ENCODE assay signal across 8 cellular contexts in genomic region chr11:114258696-114259095, GRCh38. TPM values are rescaled to one million over a fixed set of nuclear protein-coding genes. Genes with fewer than 3 reads are reported as not detected.
DNase-seq lines count a peak whose midpoint lies in the region; ATAC-seq, FAIRE-seq and TF ChIP-seq lines count a peak whose summit lies in the region.

No MANE protein-coding gene starts in this region.

- H3K9me2 ChIP-seq in DOHH2 (replicated peaks; ENCODE audit: control insufficient read depth, low read length), result no peaks in the 10 kb centered on the region

- H3K27ac ChIP-seq in DOHH2 (ENCODE audit: low read depth, low read length), result no peak overlapping the region
- H3K27ac ChIP-seq in Peyer's patch, result peak overlapping the region; percentile 50 to 69 (median 58)
- peak overlapping the region; percentile 0 to 85 (median 75) for H3K27ac ChIP-seq in heart left ventricle
- H3K27ac ChIP-seq in gastrocnemius medialis, result peak overlapping the region; percentile 87 to 98 (median 95)

- ATAC-seq in heart left ventricle (peak; percentile 3 to 37 (median 10)), gastrocnemius medialis (peak; percentile 0 to 8), HG03095 (IDR thresholded peaks at IDR 0.05; ENCODE audit: unreplicated experiment) (no peak)

- 51 to 68% (median 61%) methylated on average over 7 of the region's 7 CpGs for WGBS in heart left ventricle, 4 donors

- TF ChIP-seq POLR2A in Peyer's patch (IDR thresholded peaks at IDR 0.05) (no peak), heart left ventricle (IDR thresholded peaks at IDR 0.05) (no peak), gastrocnemius medialis (IDR thresholded peaks at IDR 0.05) (no peak)

- no peaks in the 10 kb centered on the region for H3F3A ChIP-seq in DOHH2 (ENCODE audit: control insufficient read depth, insufficient read depth)

- no peaks in the 10 kb centered on the region for H3K27me3 ChIP-seq in DOHH2 (ENCODE audit: control insufficient read depth, low read length)
- no peaks in the 10 kb centered on the region for H3K27me3 ChIP-seq in Peyer's patch
- no peaks in the 10 kb centered on the region for H3K27me3 ChIP-seq in heart left ventricle
- no peaks in the 10 kb centered on the region for H3K27me3 ChIP-seq in gastrocnemius medialis

- no peak for FAIRE-seq in GM19239 (lab: Jason Lieb, UNC)

- intact Hi-C loops in heart left ventricle (cut with DNase I) (loop anchor here in 8 of 10 donors (1.0 to 10.0 kb wide), 7 partner anchors 56 to 201 kb away; partner anchors contain the start of gene ZBTB16 (in 2 of the 8)), gastrocnemius medialis (cut with DNase I; ENCODE audit: low total_unique reads) (loop anchor here (2.0 to 5.0 kb wide), 3 partner anchors 60 to 200 kb away; partner anchors contain the start of gene ZBTB16)

- peak overlapping the region; percentile 34 for H3K4me2 ChIP-seq in DOHH2 (ENCODE audit: low read length)

- no peaks in the 10 kb centered on the region for H4K20me1 ChIP-seq in DOHH2 (ENCODE audit: control insufficient read depth, insufficient read depth, low read depth, low read length)

- no peaks in the 10 kb centered on the region for H3K79me2 ChIP-seq in DOHH2 (ENCODE audit: control insufficient read depth, low read length)

- H3K9me3 ChIP-seq in DOHH2 (ENCODE audit: control insufficient read depth, insufficient read depth, low read length) (no peaks in the 10 kb centered on the region), Peyer's patch (no peaks in the 10 kb centered on the region), heart left ventricle (no peaks in the 10 kb centered on the region), gastrocnemius medialis (no peaks in the 10 kb centered on the region)

- in situ Hi-C loops in gastrocnemius medialis (cut with MboI; ENCODE audit: low sequenced_read_pairs in 4 of 4), result loop anchor here in 2 of 4 donors (10.0 to 25.0 kb wide), 2 partner anchors 74 to 371 kb away; partner anchors contain the start of gene USP28 (in 1 of the 2)

- TF ChIP-seq CTCF in DOHH2 (IDR thresholded peaks at IDR 0.05; ENCODE audit: low read depth, low read length, poor library complexity, severe bottlenecking) (no peak), Peyer's patch (IDR thresholded peaks at IDR 0.05) (no peak), heart left ventricle (IDR thresholded peaks at IDR 0.05) (no peak), gastrocnemius medialis (IDR thresholded peaks at IDR 0.05 in 4 of 5, conservative IDR thresholded peaks at IDR 0.05 in 1 of 5) (no peak)

- peaks cover 23% of the 10 kb centered on the region for H3K4me1 ChIP-seq in DOHH2 (ENCODE audit: control insufficient read depth, low read length)
- H3K4me1 ChIP-seq in Peyer's patch, result peaks cover 0 to 31% (median 6%) of the 10 kb centered on the region in 4 donors
- peaks cover 0 to 81% (median 48%) of the 10 kb centered on the region in 12 donors for H3K4me1 ChIP-seq in heart left ventricle
- peaks cover 59 to 80% of the 10 kb centered on the region in 2 donors for H3K4me1 ChIP-seq in gastrocnemius medialis

- peak in 2 of 3 donors; percentile 55 to 67 for DNase-seq in Peyer's patch
- no peak for DNase-seq in heart left ventricle
- no peak for DNase-seq in gastrocnemius medialis
- no peak for DNase-seq in GM19239 (ENCODE audit: insufficient read length, low spot score)
- no peak for DNase-seq in NCI-H526 treated with DMSO at 0.1 percent for 48 hours (lab: John Stamatoyannopoulos, UW)
- no peak for DNase-seq in NCI-H1092 (lab: John Stamatoyannopoulos, UW)

- no peaks in the 10 kb centered on the region for H3K36me3 ChIP-seq in DOHH2 (ENCODE audit: control insufficient read depth, low read length)
- H3K36me3 ChIP-seq in Peyer's patch, result peaks cover 0 to 8% (median 0%) of the 10 kb centered on the region in 3 donors
- peaks cover 0 to 13% (median 0%) of the 10 kb centered on the region in 9 donors for H3K36me3 ChIP-seq in heart left ventricle
- H3K36me3 ChIP-seq in gastrocnemius medialis, result peaks cover 0 to 7% of the 10 kb centered on the region in 2 donors

- no peak overlapping the region for H3K4me3 ChIP-seq in DOHH2 (ENCODE audit: low read length)
- no peak overlapping the region for H3K4me3 ChIP-seq in Peyer's patch
- peak overlapping the region in 4 of 12 donors; percentile 5 to 36 (median 28) for H3K4me3 ChIP-seq in heart left ventricle
- peak overlapping the region in 1 of 4 donors; percentile 26 for H3K4me3 ChIP-seq in gastrocnemius medialis

RNA-seq across cellular contexts. Expression of gene NNMT, which starts 37.5 kb away (rescaled TPM):
- total RNA-seq in Peyer's patch (100 to 1,000 TPM in 3 of 4 donors, 10 to 100 TPM in 1; 43.6 to 413 (median 187) TPM), heart left ventricle (100 to 1,000 TPM in 1 of 9 donors, 10 to 100 TPM in 8; 12.4 to 146 (median 27.4) TPM), gastrocnemius medialis (100 to 1,000 TPM; 157 to 968 (median 541) TPM)
- 10 to 100 TPM; 27.9 to 76.3 TPM for polyA plus RNA-seq in heart left ventricle

Comparison
In these comparisons a context has a peak if more than half of its experiments do, and no peak if none do; other contexts are left out.
1. DNase-seq: peak in Peyer's patch (2 of 3); none in heart left ventricle (0 of 5), gastrocnemius medialis (0 of 2), GM19239 (single experiment), NCI-H526 treated with DMSO at 0.1 percent for 48 hours (single experiment) and NCI-H1092 (single experiment).